In genomic region chr2:32010670-32011565, GRCh38 we compare ENCODE assay signal across 8 cellular contexts. TPM values are rescaled to one million over a fixed set of nuclear protein-coding genes. Genes with fewer than 3 reads are reported as not detected.
DNase-seq lines count a peak whose midpoint lies in the region; ATAC-seq and TF ChIP-seq lines count a peak whose summit lies in the region.

Gene MEMO1, minus strand, starts transcription at chr2:32011008. Its CDS starts 761 bp downstream, at chr2:32010247.

- DNase-seq in NCI-H526 treated with DMSO at 0.1 percent for 48 hours (lab: John Stamatoyannopoulos, UW) (peak; percentile 94), coronary artery (ENCODE audit: low spot score) (peak; percentile 94), left colon (peak; percentile 96 to 98)
- peak; percentile 98 for DNase-seq in activated CD4-positive, alpha-beta T cell treated with anti-CD3 and anti-CD28 coated beads, Interleukin-2, amount 10 ng/mL, durations not matched to agents 24 days and 14 days
- DNase-seq in stimulated activated CD4-positive, alpha-beta T cell treated with anti-CD3 and anti-CD28 coated beads, Interleukin-1b, Interleukin-23, amount 100 ng/mL, for 4 hours (ENCODE audit: low read depth in 2 of 2) = peak; percentile 85 to 93

- ATAC-seq in GM19351 (IDR thresholded peaks at IDR 0.05; ENCODE audit: unreplicated experiment) (peak; percentile 54), HG03520 (IDR thresholded peaks at IDR 0.05; ENCODE audit: unreplicated experiment) (peak; percentile 60), left colon (peak; percentile 78)

- no peaks in the 10 kb centered on the region for H3K9me3 Mint-ChIP-seq in activated CD4-positive, alpha-beta T cell treated with anti-CD3 and anti-CD28 coated beads, Interleukin-2, amount 10 ng/mL, durations not matched to agents 24 days and 14 days

- peaks cover 14% of the 10 kb centered on the region for H3K36me3 Mint-ChIP-seq in activated CD4-positive, alpha-beta T cell treated with anti-CD3 and anti-CD28 coated beads, Interleukin-2, amount 10 ng/mL, durations not matched to agents 24 days and 14 days (ENCODE audit: low read depth)

- H3K27me3 Mint-ChIP-seq in activated CD4-positive, alpha-beta T cell treated with anti-CD3 and anti-CD28 coated beads, Interleukin-2, amount 10 ng/mL, durations not matched to agents 24 days and 14 days = no peaks in the 10 kb centered on the region

- peaks cover 32% of the 10 kb centered on the region for H3K4me1 Mint-ChIP-seq in activated CD4-positive, alpha-beta T cell treated with anti-CD3 and anti-CD28 coated beads, Interleukin-2, amount 10 ng/mL, durations not matched to agents 24 days and 14 days

- H3K27ac ChIP-seq in C4-2B (peak within 1 kb of the TSS; percentile 91), coronary artery (peak within 1 kb of the TSS; percentile 89 to 99)

- H3K27ac Mint-ChIP-seq in activated CD4-positive, alpha-beta T cell treated with anti-CD3 and anti-CD28 coated beads, Interleukin-2, amount 10 ng/mL, durations not matched to agents 24 days and 14 days = peak within 1 kb of the TSS; percentile 96

- peak within 1 kb of the TSS; percentile 90 for H3K4me3 Mint-ChIP-seq in activated CD4-positive, alpha-beta T cell treated with anti-CD3 and anti-CD28 coated beads, Interleukin-2, amount 10 ng/mL, durations not matched to agents 24 days and 14 days

- TF ChIP-seq CTCF in C4-2B (conservative IDR thresholded peaks at IDR 0.05) (no peak), coronary artery (IDR thresholded peaks at IDR 0.05) (no peak)

- H3K4me3 ChIP-seq in coronary artery = peak within 1 kb of the TSS; percentile 80

- intact Hi-C loops in activated CD4-positive, alpha-beta T cell treated with anti-CD3 and anti-CD28 coated beads, Interleukin-2, amount 10 ng/mL, durations not matched to agents 24 days and 14 days (cut with micrococcal nuclease) = loop anchor here (1.0 to 2.0 kb wide), 5 partner anchors 28 to 1588 kb away; partner anchors contain the start of genes BIRC6, DPY30, FAM98A and SPAST
- intact Hi-C loops in left colon (cut with DNase I, micrococcal nuclease) = no loop called here

RNA-seq across cellular contexts. Expression of gene MEMO1, which starts in this region (rescaled TPM):
- total RNA-seq in activated CD4-positive, alpha-beta T cell treated with anti-CD3 and anti-CD28 coated beads, Interleukin-2, amount 10 ng/mL, durations not matched to agents 24 days and 14 days = 64.0 and 65.8 TPM in 2 replicates
- 10 to 100 TPM; 28.2 to 29.1 TPM for total RNA-seq in left colon

Comparison
In these comparisons a context has a peak if more than half of its experiments do, and no peak if none do; other contexts are left out.
1. Peak in every context shown above with its lines: DNase-seq, ATAC-seq, H3K4me3 ChIP-seq and H3K27ac ChIP-seq.